9 cellular contexts compared by ENCODE assay signal in the genomic region with DNA sequence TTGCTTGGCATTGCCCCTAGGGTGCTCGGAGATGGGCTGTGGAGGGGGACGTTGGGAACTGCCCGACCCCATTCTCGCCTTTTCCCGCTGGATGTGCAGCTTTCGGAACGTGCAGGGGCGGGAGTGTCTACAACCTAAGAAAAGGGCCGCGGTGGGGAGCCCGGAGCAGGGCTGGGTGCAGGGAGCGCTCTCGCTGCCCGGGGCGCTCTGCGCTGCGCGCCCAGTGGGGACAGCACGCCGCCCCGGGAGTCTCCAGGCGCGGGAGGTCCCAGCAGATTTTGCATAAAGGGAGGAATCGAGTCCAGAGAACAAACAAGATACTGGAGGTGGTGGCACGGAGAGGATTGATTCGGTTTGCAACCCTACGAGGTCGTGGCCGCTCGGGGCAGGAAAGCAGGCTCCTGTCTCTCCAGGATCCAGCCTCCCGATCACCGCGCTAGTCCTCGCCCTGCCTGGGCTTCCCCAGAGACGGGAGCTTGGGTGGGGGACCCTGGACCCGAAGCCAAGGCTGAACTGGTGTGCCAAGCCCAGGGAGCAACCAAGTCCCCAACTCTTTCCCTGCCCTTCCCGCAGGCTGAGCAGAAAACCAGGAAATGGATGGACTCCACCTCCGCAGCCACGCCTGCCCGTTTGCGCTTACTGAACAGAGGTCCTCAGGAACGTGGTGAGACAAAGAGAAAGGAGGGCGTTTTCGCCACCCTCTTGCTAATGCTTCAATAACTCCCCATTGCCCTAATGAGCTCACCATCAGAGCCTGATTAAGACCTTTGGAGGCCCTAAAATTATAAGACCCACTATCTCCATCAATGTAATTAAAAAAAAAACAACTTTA. TPM values are rescaled to one million over a fixed set of nuclear protein-coding genes. Genes with fewer than 3 reads are reported as not detected.
DNase-seq lines count a peak whose midpoint lies in the region; ATAC-seq and TF ChIP-seq lines count a peak whose summit lies in the region.
"Had no signal": no experiment of that assay in that cellular context is flagged by ENCODE, and none has a peak within 500 bp of the region (broad histone marks: within the 10 kb centered on the region; RNA-seq: fewer than 3 reads in every experiment).

No MANE protein-coding gene starts in this region.

- POLR2A ChIA-PET in A673 (lab: Charles Lee; ENCODE audit: low non-redundant PET), result no interaction called here

- CTCF ChIA-PET in A673 (lab: Charles Lee), result no interaction called here

- TF ChIP-seq EP300 in upper lobe of left lung (IDR thresholded peaks at IDR 0.05), result no peak

- no peaks in the 10 kb centered on the region for H3K36me3 ChIP-seq in A673 (ENCODE audit: insufficient read depth, low read length, poor library complexity, severe bottlenecking)
- H3K36me3 ChIP-seq in H7 (replicated peaks; ENCODE audit: control insufficient read depth, insufficient read depth, low read length), result no peaks in the 10 kb centered on the region
- no peaks in the 10 kb centered on the region for H3K36me3 ChIP-seq in lower lobe of right lung
- H3K36me3 ChIP-seq in upper lobe of left lung, result no peaks in the 10 kb centered on the region

- TF ChIP-seq POLR2A in upper lobe of left lung (IDR thresholded peaks at IDR 0.05), result peak in 1 of 4 donors; percentile 53

- peak overlapping the region; percentile 52 for H3K4me3 ChIP-seq in A673 (ENCODE audit: low read depth, low read length, poor library complexity, severe bottlenecking)
- peak overlapping the region; percentile 82 for H3K4me3 ChIP-seq in H7 (ENCODE audit: insufficient read depth, low read depth, low read length)
- H3K4me3 ChIP-seq in dorsolateral prefrontal cortex, result peak overlapping the region; percentile 30 to 80 (median 66)
- peak overlapping the region; percentile 72 for H3K4me3 ChIP-seq in lower lobe of right lung
- H3K4me3 ChIP-seq in upper lobe of left lung, result peak overlapping the region; percentile 23 to 69 (median 58)

- 0 out of 2 replicates have a peak, but pooled peaks have one; percentile 21 for TF ChIP-seq CTCF in A673 (conservative IDR thresholded peaks at IDR 0.05; ENCODE audit: low read depth, low read length)
- peak in 10 of 56 donors; percentile 8 to 32 (median 26) for TF ChIP-seq CTCF in dorsolateral prefrontal cortex (IDR thresholded peaks at IDR 0.05 in 54 of 56, conservative IDR thresholded peaks at IDR 0.05 in 2 of 56; ENCODE audit: low read depth in 1 of 56, partially characterized antibody in 56 of 56)
- no peak for TF ChIP-seq CTCF in lower lobe of right lung (IDR thresholded peaks at IDR 0.05)
- peak in 2 of 6 experiments; percentile 8 to 14 for TF ChIP-seq CTCF in upper lobe of left lung (IDR thresholded peaks at IDR 0.05)
- no peak for TF ChIP-seq CTCF in GM20000 (IDR thresholded peaks at IDR 0.05; ENCODE audit: extremely low read depth, missing control alignments)

- H3K4me1 ChIP-seq in A673 (ENCODE audit: insufficient read depth, low read length, poor library complexity, severe bottlenecking) (peaks cover 25% of the 10 kb centered on the region), lower lobe of right lung (peaks cover 27% of the 10 kb centered on the region), upper lobe of left lung (peaks cover 10 to 34% (median 23%) of the 10 kb centered on the region in 4 donors)

- WGBS in upper lobe of left lung, 2 donors, result 1 to 2% methylated on average over 12 to 32 of the region's 44 CpGs

- H3K9me3 ChIP-seq in A673 (ENCODE audit: low read depth, low read length, poor library complexity, severe bottlenecking), result peaks cover 8% of the 10 kb centered on the region
- no peaks in the 10 kb centered on the region for H3K9me3 ChIP-seq in lower lobe of right lung
- no peaks in the 10 kb centered on the region for H3K9me3 ChIP-seq in upper lobe of left lung

- intact Hi-C loops in A673 (cut with micrococcal nuclease; ENCODE audit: unreplicated experiment) (no loop called here), dorsolateral prefrontal cortex (cut with DNase I) (no loop called here), lower lobe of right lung (cut with DNase I) (no loop called here)

- H3K27ac ChIP-seq in A673 (ENCODE audit: low read depth, low read length, poor library complexity, severe bottlenecking) (peak overlapping the region; percentile 82), dorsolateral prefrontal cortex (peak overlapping the region in 4 of 59 donors; percentile 14 to 85 (median 57)), lower lobe of right lung (peak overlapping the region; percentile 83), upper lobe of left lung (peak overlapping the region; percentile 38 to 86 (median 83))

- H3K27me3 ChIP-seq in A673 (replicated peaks; ENCODE audit: insufficient read depth, low read depth, low read length, poor library complexity) (no peaks in the 10 kb centered on the region), H7 (ENCODE audit: control insufficient read depth, insufficient read depth, low read length) (peaks cover 4% of the 10 kb centered on the region; the same call in 1 of the 2 replicates), dorsolateral prefrontal cortex (peaks cover 0 to 4% (median 0%) of the 10 kb centered on the region in 45 donors), lower lobe of right lung (ENCODE audit: low read depth) (no peaks in the 10 kb centered on the region), upper lobe of left lung (no peaks in the 10 kb centered on the region)

- ATAC-seq in lower lobe of right lung (peak; percentile 90 to 95), upper lobe of left lung (ENCODE audit: low FRiP score in 2 of 2) (peak; percentile 87 to 89)

- TSS peak; percentile 73 for BruUV-seq in A673 (replicated peaks; lab: Mats Ljungman, UMichigan)

- DNase-seq in A673 (ENCODE audit: low spot score), result peak; percentile 88
- DNase-seq in H7, result peak; percentile 83
- DNase-seq in NCI-H748 treated with DMSO at 0.1 percent for 48 hours (lab: John Stamatoyannopoulos, UW), result peak; percentile 7
- peak in 6 of 10 donors; percentile 33 to 87 (median 45) for DNase-seq in dorsolateral prefrontal cortex
- peak; percentile 74 for DNase-seq in lower lobe of right lung
- DNase-seq in upper lobe of left lung, result peak; percentile 84 to 87
- no peak for DNase-seq in GF-D8 (lab: John Stamatoyannopoulos, UW)
- DNase-seq in GM20000 (ENCODE audit: low spot score), result no peak

RNA-seq across cellular contexts. Expression of a gene that starts 59.7 kb away (rescaled TPM):
- total RNA-seq in A673 (2021) (not detected in 2 replicates), dorsolateral prefrontal cortex (1 to 10 TPM in 36 of 120 experiments, under 1 TPM in 84; 0.07 to 3.9 (median 0.75) TPM), lower lobe of right lung (not detected), upper lobe of left lung (1 to 10 TPM in 2 of 6 donors, under 1 TPM in 2, not detected in 2; 0.20 to 5.7 (median 1.4) TPM)
- total RNA-seq in H7 (2014; rRNA removed; shearing (Covaris generic)), result not detected in 2 replicates
- total RNA-seq: dermis microvascular lymphatic vessel endothelial cell had no signal

Comparison
In these comparisons a context has a peak if more than half of its experiments do, and no peak if none do; other contexts are left out.
1. DNase-seq: peak in A673 (single experiment), H7 (single experiment), NCI-H748 treated with DMSO at 0.1 percent for 48 hours (single experiment), dorsolateral prefrontal cortex (6 of 10), lower lobe of right lung (single experiment) and upper lobe of left lung (2 of 2); none in GF-D8 (single experiment) and GM20000 (single experiment).
2. Peak in every context shown above with its lines, with median percentiles within 50 percentile points of each other: H3K4me3 ChIP-seq.